1 cellular context compared by ENCODE assay signal in genomic region chr3:134749802-134750553, GRCh38.
TF ChIP-seq lines count a peak whose summit lies in the region.

No MANE protein-coding gene starts in this region.

TF ChIP-seq in HCT116, 20 proteins besides CTCF, POLR2A, EP300 and RAD21 (continued from another document):
- no peak for TF ChIP-seq EGR1 (IDR thresholded peaks at IDR 0.05; ENCODE audit: low read depth)
- TF ChIP-seq CBX3 (IDR thresholded peaks at IDR 0.05; ENCODE audit: low read depth) = no peak
- TF ChIP-seq ZFX (IDR thresholded peaks at IDR 0.05) = no peak
- no peak for TF ChIP-seq EZH2phosphoT487 (IDR thresholded peaks at IDR 0.05; ENCODE audit: borderline replicate concordance)
- TF ChIP-seq, protein P1, sequence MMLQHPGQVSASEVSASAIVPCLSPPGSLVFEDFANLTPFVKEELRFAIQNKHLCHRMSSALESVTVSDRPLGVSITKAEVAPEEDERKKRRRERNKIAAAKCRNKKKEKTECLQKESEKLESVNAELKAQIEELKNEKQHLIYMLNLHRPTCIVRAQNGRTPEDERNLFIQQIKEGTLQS (IDR thresholded peaks at IDR 0.05) = no peak
- no peak for TF ChIP-seq SP1 (IDR thresholded peaks at IDR 0.05; ENCODE audit: low read depth)
- TF ChIP-seq MAX (IDR thresholded peaks at IDR 0.05) = no peak
